In the genomic region with DNA sequence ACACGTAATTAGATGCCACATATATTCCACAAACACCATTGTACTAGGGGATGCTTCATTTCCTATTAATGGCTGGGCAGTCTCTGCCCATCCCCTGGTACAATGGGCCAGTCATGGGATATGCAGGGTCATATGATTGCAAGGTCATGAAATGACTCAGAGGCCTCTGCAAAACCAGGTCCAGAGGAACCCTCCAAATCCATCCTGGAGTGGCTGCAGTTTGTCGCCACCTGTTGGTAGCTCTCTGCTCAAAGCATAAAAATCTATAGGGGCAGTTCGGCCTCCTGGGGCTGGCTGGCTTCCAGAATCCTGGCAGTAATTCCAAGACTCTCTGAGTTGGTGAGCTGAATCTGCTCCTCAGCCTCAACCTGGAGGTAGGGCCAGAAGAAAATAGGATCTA, we compare ENCODE assay signal across 8 cellular contexts. TPM values are rescaled to one million over a fixed set of nuclear protein-coding genes. Genes with fewer than 3 reads are reported as not detected.
DNase-seq lines count a peak whose midpoint lies in the region; ATAC-seq, FAIRE-seq and TF ChIP-seq lines count a peak whose summit lies in the region.

No MANE protein-coding gene starts in this region.

- FAIRE-seq in HTR-8/SVneo (lab: Jason Lieb, UNC) = no peak

- H3K27ac ChIP-seq in lower lobe of right lung = no peak overlapping the region

- intact Hi-C loops in lower lobe of right lung (cut with DNase I) = no loop called here

- TF ChIP-seq CTCF in NB4 (IDR thresholded peaks at IDR 0.05; ENCODE audit: low read depth, low read length) = peak; percentile 64
- peak; percentile 25 for TF ChIP-seq CTCF in lower lobe of right lung (IDR thresholded peaks at IDR 0.05)

- DNase-seq in EL = peak; percentile 13
- peak; percentile 62 for DNase-seq in NB4 (ENCODE audit: low read depth)
- DNase-seq in activated effector memory CD4-positive, alpha-beta T cell treated with Interleukin-2 at 50 U/mL for 16 hours = peak; percentile 1
- DNase-seq in lower lobe of right lung = no peak
- DNase-seq in HTR-8/SVneo (ENCODE audit: insufficient read length, low spot score) = no peak
- no peak for DNase-seq in NCI-H187 treated with DMSO at 0.1 percent for 48 hours (lab: John Stamatoyannopoulos, UW)

- H3K4me1 ChIP-seq in lower lobe of right lung = no peaks in the 10 kb centered on the region

- peak in 1 of 2 donors; percentile 45 for ATAC-seq in lower lobe of right lung
- no peak for ATAC-seq in HG03432 (IDR thresholded peaks at IDR 0.05; ENCODE audit: unreplicated experiment)
- ATAC-seq in GM21515 (IDR thresholded peaks at IDR 0.05; ENCODE audit: unreplicated experiment) = no peak

- no peaks in the 10 kb centered on the region for H3K9me3 ChIP-seq in lower lobe of right lung

- H3K27me3 ChIP-seq in lower lobe of right lung (ENCODE audit: low read depth) = no peaks in the 10 kb centered on the region

- no peaks in the 10 kb centered on the region for H3K36me3 ChIP-seq in lower lobe of right lung

- H3K4me3 ChIP-seq in NB4 (ENCODE audit: low read depth, low read length) (no peak overlapping the region), lower lobe of right lung (no peak overlapping the region)

- TF ChIP-seq POLR2A in NB4 (IDR thresholded peaks at IDR 0.05; ENCODE audit: extremely low read depth, insufficient read length) = no peak

RNA-seq across cellular contexts. Expression of gene PUDP, which starts 22.9 kb away (rescaled TPM):
- total RNA-seq in lower lobe of right lung = 19.8 TPM

RNA-seq across cellular contexts. Expression of gene STS, which starts 23.4 kb away (rescaled TPM):
- total RNA-seq in lower lobe of right lung = 9.7 TPM

Comparison
In these comparisons a context has a peak if more than half of its experiments do, and no peak if none do; other contexts are left out.
1. DNase-seq: peak in EL (single experiment), NB4 (single experiment) and activated effector memory CD4-positive, alpha-beta T cell treated with Interleukin-2 at 50 U/mL for 16 hours (single experiment); none in lower lobe of right lung (single experiment), HTR-8/SVneo (single experiment) and NCI-H187 treated with DMSO at 0.1 percent for 48 hours (single experiment).